ENCODE assay signal across 11 cellular contexts in the genomic region with DNA sequence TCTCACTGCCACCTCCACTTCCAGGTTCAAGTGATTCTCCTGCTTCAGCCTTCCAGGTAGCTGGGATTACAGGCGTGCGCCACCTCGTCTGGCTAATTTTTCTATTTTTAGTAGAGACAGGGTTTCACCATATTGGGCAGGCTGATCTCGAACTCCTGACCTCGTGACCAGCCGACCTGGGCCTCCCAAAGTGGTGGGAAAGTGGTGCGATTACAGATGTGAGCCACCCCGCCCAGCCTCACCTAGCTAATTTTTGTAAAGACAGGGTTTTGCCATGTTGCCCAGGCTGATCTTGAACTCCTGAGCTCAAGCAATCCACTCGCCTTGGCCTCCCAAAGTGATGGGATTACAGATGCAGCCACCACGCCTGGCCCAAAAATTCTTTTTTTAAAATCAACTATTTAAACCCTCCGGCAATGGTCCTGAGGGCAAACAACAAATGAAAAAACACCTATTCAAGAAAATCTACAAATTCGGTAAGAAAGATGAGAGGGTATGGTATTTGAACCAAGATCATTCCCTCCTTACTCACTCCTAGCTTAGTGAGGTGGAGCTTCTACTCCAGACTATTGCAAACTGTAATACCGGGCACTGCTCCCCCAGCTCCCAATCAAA. TPM values are rescaled to one million over a fixed set of nuclear protein-coding genes. Genes with fewer than 3 reads are reported as not detected.
DNase-seq lines count a peak whose midpoint lies in the region; ATAC-seq, FAIRE-seq and TF ChIP-seq lines count a peak whose summit lies in the region.
"Had no signal": no experiment of that assay in that cellular context is flagged by ENCODE, and none has a peak within 500 bp of the region (broad histone marks: within the 10 kb centered on the region; RNA-seq: fewer than 3 reads in every experiment).

No MANE protein-coding gene starts in this region.

- DNase-seq in left ventricle myocardium inferior (no peak), right cardiac atrium (no peak), fibroblast of villous mesenchyme (ENCODE audit: low read depth) (no peak), urothelium cell line (ENCODE audit: low spot score) (no peak), GM13977 (ENCODE audit: low spot score) (no peak), DMS153 (lab: John Stamatoyannopoulos, UW) (no peak)
- DNase-seq: activated CD4-positive, CD25-positive, alpha-beta regulatory T cell; mesendoderm; NCI-H748 treated with DMSO at 0.1 percent for 48 hours had no signal

- H3K36me3 ChIP-seq in left ventricle myocardium inferior = no peaks in the 10 kb centered on the region

- 96% methylated on average over 13 of the region's 13 CpGs for WGBS in right cardiac atrium

- peak; percentile 17 for FAIRE-seq in urothelium cell line (lab: Jason Lieb, UNC)

- no peak for TF ChIP-seq CTCF in left ventricle myocardium inferior (IDR thresholded peaks at IDR 0.05; ENCODE audit: borderline replicate concordance)
- no peak for TF ChIP-seq CTCF in WI38 (IDR thresholded peaks at IDR 0.05; ENCODE audit: low read depth, low read length)
- no peak for TF ChIP-seq CTCF in fibroblast of villous mesenchyme (IDR thresholded peaks at IDR 0.05; ENCODE audit: insufficient read depth, low read depth, low read length)
- no peak for TF ChIP-seq CTCF in GM13977 (IDR thresholded peaks at IDR 0.05; ENCODE audit: extremely low read depth, insufficient read depth, missing control alignments)

- peaks cover 20% of the 10 kb centered on the region for H3K4me1 ChIP-seq in left ventricle myocardium inferior
- H3K4me1 ChIP-seq in right cardiac atrium (ENCODE audit: control insufficient read depth, insufficient read depth, low read length) = no peaks in the 10 kb centered on the region

- intact Hi-C loops in left ventricle myocardium inferior (cut with micrococcal nuclease) (no loop called here), right cardiac atrium (cut with DNase I) (no loop called here)

- no peak overlapping the region for H3K27ac ChIP-seq in left ventricle myocardium inferior (replicated peaks)
- H3K27ac ChIP-seq in right cardiac atrium (ENCODE audit: low read length) = no peak overlapping the region

- H3K4me3 ChIP-seq in left ventricle myocardium inferior (peak overlapping the region; percentile 97), right cardiac atrium (ENCODE audit: low read length) (no peak overlapping the region), WI38 (ENCODE audit: low read depth, low read length) (peak overlapping the region; percentile 94), fibroblast of villous mesenchyme (ENCODE audit: low read depth, low read length) (peak overlapping the region; percentile 85)

- ATAC-seq in right cardiac atrium = no peak
- ATAC-seq in HG02970 (IDR thresholded peaks at IDR 0.05; ENCODE audit: low FRiP score, unreplicated experiment) = no peak

- in situ Hi-C loops in GM13977 (cut with MboI; ENCODE audit: low pct_unique_long_range_greater_than_20kb, low sequenced_read_pairs, unreplicated experiment) = no loop called here

- H3K9me3 ChIP-seq in left ventricle myocardium inferior (replicated peaks) (no peaks in the 10 kb centered on the region), right cardiac atrium (ENCODE audit: control insufficient read depth, low read length) (no peaks in the 10 kb centered on the region)

- no peaks in the 10 kb centered on the region for H3K27me3 ChIP-seq in left ventricle myocardium inferior (ENCODE audit: low read depth)
- no peaks in the 10 kb centered on the region for H3K27me3 ChIP-seq in right cardiac atrium (ENCODE audit: control insufficient read depth, insufficient read depth)

RNA-seq across cellular contexts. Expression of a gene that starts 1.9 kb away (rescaled TPM):
- 38.5 TPM for total RNA-seq in left ventricle myocardium inferior
- 10 to 100 TPM; 45.8 to 53.9 (median 50.7) TPM for total RNA-seq in right cardiac atrium
- 23.4 TPM for polyA plus RNA-seq in right cardiac atrium
- 153 and 240 TPM in 2 replicates for total RNA-seq in fibroblast of villous mesenchyme

RNA-seq across cellular contexts. Expression of a gene that starts 24.4 kb away (rescaled TPM):
- total RNA-seq in left ventricle myocardium inferior (17.2 TPM), right cardiac atrium (10 to 100 TPM; 16.6 to 29.2 (median 23.6) TPM), fibroblast of villous mesenchyme (66.4 and 77.7 TPM in 2 replicates)
- polyA plus RNA-seq in right cardiac atrium = 22.7 TPM

RNA-seq across cellular contexts. Expression of a gene that starts 51.8 kb away (rescaled TPM):
- total RNA-seq in left ventricle myocardium inferior (39.3 TPM), right cardiac atrium (10 to 100 TPM; 31.0 to 58.9 (median 42.3) TPM), fibroblast of villous mesenchyme (37.6 and 50.6 TPM in 2 replicates)
- polyA plus RNA-seq in right cardiac atrium = 30.5 TPM
